Comparison of ENCODE assay signal across 19 cellular contexts in the genomic region with DNA sequence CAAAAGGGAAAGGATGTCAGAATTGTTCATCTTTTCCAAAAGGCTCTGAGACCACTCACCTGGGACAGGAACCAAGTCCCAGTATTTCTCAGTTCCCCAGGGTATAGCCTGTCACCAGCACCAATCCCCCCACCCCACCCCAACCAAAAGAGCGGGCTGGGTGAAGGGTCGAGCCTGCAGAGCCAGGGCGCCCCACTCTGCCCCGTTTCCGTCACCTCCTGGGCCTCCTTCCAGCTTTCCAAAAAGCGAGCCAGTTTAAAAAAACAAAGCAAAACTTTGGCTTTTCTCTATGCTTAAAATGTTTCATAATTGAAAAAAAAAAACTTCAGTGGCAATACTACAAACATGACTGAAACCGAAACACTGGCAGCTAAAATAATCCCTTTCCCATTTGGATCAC. TPM values are rescaled to one million over a fixed set of nuclear protein-coding genes. Genes with fewer than 3 reads are reported as not detected.
A peak's percentile ranks its signal among the peaks of the same experiment; 100 is the strongest.
DNase-seq lines count a peak whose midpoint lies in the region; ATAC-seq and TF ChIP-seq lines count a peak whose summit lies in the region.
"Had no signal": no experiment of that assay in that cellular context is flagged by ENCODE, and none has a peak within 500 bp of the region (broad histone marks: within the 10 kb centered on the region; RNA-seq: fewer than 3 reads in every experiment).

No MANE protein-coding gene starts in this region.

- intact Hi-C loops in activated B cell treated with CpG ODN at 0.5 μM for 24 hours (cut with micrococcal nuclease): no loop called here
- intact Hi-C loops in left cardiac atrium (cut with DNase I): no loop called here
- intact Hi-C loops in spleen (cut with DNase I; ENCODE audit: low total_unique reads): no loop called here

- H3K9me3 Mint-ChIP-seq in activated B cell treated with CpG ODN at 0.5 μM for 24 hours (no peaks in the 10 kb centered on the region), immature natural killer cell (no peaks in the 10 kb centered on the region)
- H3K9me3 Mint-ChIP-seq: activated T-helper 17 cell treated with anti-CD3 and anti-CD28 coated beads, Interleukin-2, amount 50 U/mL, for 72 hours; CD8-positive, alpha-beta memory T cell had no signal

- WGBS in spleen, 5 donors: 45 to 75% (median 60%) methylated on average over 7 of the region's 7 CpGs

- TF ChIP-seq CTCF in activated B cell treated with CpG ODN at 0.5 μM for 24 hours (IDR thresholded peaks at IDR 0.05) (no peak), spleen (IDR thresholded peaks at IDR 0.05 in 8 of 11, conservative IDR thresholded peaks at IDR 0.05 in 3 of 11) (no peak)

- H4K20me1 ChIP-seq in BLaER1: peaks cover 99% of the 10 kb centered on the region

- DNase-seq in activated B cell treated with CpG ODN at 0.5 μM for 24 hours (no peak), left cardiac atrium (peak; percentile 47), spleen (no peak), SIG-M5 treated with dmso at 0.1 percent for 504 hours (lab: John Stamatoyannopoulos, UW; ENCODE audit: unreplicated experiment) (no peak), immature natural killer cell (no peak), NAMALWA (ENCODE audit: low spot score) (no peak), HEK293T (ENCODE audit: extremely low spot score) (no peak)
- DNase-seq: amniotic stem cell; CD8-positive, alpha-beta memory T cell; kidney glomerular epithelial cell; NCI-H2081 treated with DMSO at 0.1 percent for 48 hours; NCI-H526 treated with DMSO at 0.1 percent for 48 hours; PC-9; stimulated activated CD4-positive, alpha-beta T cell treated with anti-CD3 and anti-CD28 coated beads, Interleukin-15, amount 100 ng/mL, for 24 hours; SW 1271 had no signal

- H3K36me3 ChIP-seq in BLaER1: peaks cover 79% of the 10 kb centered on the region
- peaks cover 0 to 49% (median 2%) of the 10 kb centered on the region in 6 donors for H3K36me3 ChIP-seq in spleen
- H3K36me3 ChIP-seq: prostate gland had no signal

- H3K27ac Mint-ChIP-seq in activated B cell treated with CpG ODN at 0.5 μM for 24 hours (peak overlapping the region; percentile 18), immature natural killer cell (no peak overlapping the region)

- H3K27ac ChIP-seq in BLaER1 (no peak overlapping the region), spleen (peak overlapping the region in 7 of 8 donors; percentile 56 to 97 (median 73))
- H3K27ac ChIP-seq: epithelial cell of prostate, PC-9 had no signal

- H3K27me3 Mint-ChIP-seq in activated B cell treated with CpG ODN at 0.5 μM for 24 hours (no peaks in the 10 kb centered on the region), immature natural killer cell (ENCODE audit: low read depth in 3 of 3) (peaks cover 0 to 1% (median 0%) of the 10 kb centered on the region in 3 donors)
- H3K27me3 Mint-ChIP-seq: activated T-helper 17 cell treated with anti-CD3 and anti-CD28 coated beads, Interleukin-2, amount 50 U/mL, for 72 hours; CD8-positive, alpha-beta memory T cell had no signal

- POLR2A ChIA-PET in activated B cell treated with CpG ODN at 0.5 μM for 24 hours (lab: Charles Lee) (interaction anchor here (0.6 kb wide), 1 partner anchor 101 kb away, joined by 6 read pairs; no protein-coding TSS in a partner anchor), HEK293T (lab: Yijun Ruan, JAX) (no interaction called here)

- H3K9me3 ChIP-seq in BLaER1 (no peaks in the 10 kb centered on the region), spleen (no peaks in the 10 kb centered on the region)
- H3K9me3 ChIP-seq: prostate gland had no signal

- peaks cover 11% of the 10 kb centered on the region for H3K36me3 Mint-ChIP-seq in activated B cell treated with CpG ODN at 0.5 μM for 24 hours (ENCODE audit: low read depth)
- peaks cover 0 to 5% (median 0%) of the 10 kb centered on the region in 3 donors for H3K36me3 Mint-ChIP-seq in immature natural killer cell

- H3K4me1 ChIP-seq in BLaER1 (peaks cover 57% of the 10 kb centered on the region), spleen (peaks cover 0 to 100% (median 71%) of the 10 kb centered on the region in 6 donors)
- H3K4me1 ChIP-seq: prostate gland had no signal

- TF ChIP-seq POLR2A in spleen (IDR thresholded peaks at IDR 0.05): no peak

- ATAC-seq in activated B cell treated with CpG ODN at 0.5 μM for 24 hours (ENCODE audit: low read depth) (no peak), left cardiac atrium (peak; percentile 53 to 88)
- ATAC-seq: activated T-helper 17 cell treated with anti-CD3 and anti-CD28 coated beads, Interleukin-2, amount 50 U/mL, for 72 hours had no signal

- CTCF ChIA-PET in activated B cell treated with CpG ODN at 0.5 μM for 24 hours (lab: Charles Lee) (no interaction called here), HEK293T (lab: Yijun Ruan, JAX) (no interaction called here)

- H3K4me3 Mint-ChIP-seq in activated B cell treated with CpG ODN at 0.5 μM for 24 hours (no peak overlapping the region), immature natural killer cell (no peak overlapping the region)
- H3K4me3 Mint-ChIP-seq: activated T-helper 17 cell treated with anti-CD3 and anti-CD28 coated beads, Interleukin-2, amount 50 U/mL, for 72 hours; CD8-positive, alpha-beta memory T cell had no signal

- H3K4me3 ChIP-seq in BLaER1: no peak overlapping the region
- H3K4me3 ChIP-seq in spleen: peak overlapping the region in 1 of 8 donors; percentile 35
- H3K4me3 ChIP-seq: PC-9, prostate gland had no signal

- H3K27me3 ChIP-seq in BLaER1: no peaks in the 10 kb centered on the region
- H3K27me3 ChIP-seq in spleen (replicated peaks in 1 of 7): no peaks in the 10 kb centered on the region

- 0 out of 2 replicates have a peak overlapping the region, but pooled peaks have one; percentile 19 for H3K9ac ChIP-seq in BLaER1

- H3K4me1 Mint-ChIP-seq in activated B cell treated with CpG ODN at 0.5 μM for 24 hours: peaks cover 22% of the 10 kb centered on the region
- peaks cover 0 to 4% of the 10 kb centered on the region in 2 donors for H3K4me1 Mint-ChIP-seq in immature natural killer cell
- H3K4me1 Mint-ChIP-seq: activated T-helper 17 cell treated with anti-CD3 and anti-CD28 coated beads, Interleukin-2, amount 50 U/mL, for 72 hours had no signal

- H3K4me2 ChIP-seq in BLaER1: peak overlapping the region; percentile 36; the same call in 1 of the 2 replicates
- H3K4me2 ChIP-seq: PC-9 had no signal

TF ChIP-seq in HEK293T, 16 proteins besides CTCF, POLR2A, EP300 and RAD21:
- TF ChIP-seq SP1 (IDR thresholded peaks at IDR 0.05): no peak
- TF ChIP-seq BHLHE40 (IDR thresholded peaks at IDR 0.05; ENCODE audit: borderline replicate concordance): no peak
- no peak for TF ChIP-seq HDGF (IDR thresholded peaks at IDR 0.05; ENCODE audit: borderline replicate concordance)
- no peak for TF ChIP-seq ELF4 (IDR thresholded peaks at IDR 0.05)
- no peak for TF ChIP-seq L3MBTL2 (conservative IDR thresholded peaks at IDR 0.05)
- no peak for TF ChIP-seq LEF1 (IDR thresholded peaks at IDR 0.05; ENCODE audit: borderline replicate concordance)
- TF ChIP-seq SUZ12 (IDR thresholded peaks at IDR 0.05): no peak
- TF ChIP-seq FOXM1 (IDR thresholded peaks at IDR 0.05; ENCODE audit: borderline replicate concordance): no peak
- no peak for TF ChIP-seq CTBP1 (IDR thresholded peaks at IDR 0.05; ENCODE audit: borderline replicate concordance)
- no peak for TF ChIP-seq FOXK2 (IDR thresholded peaks at IDR 0.05)
- TF ChIP-seq TARDBP (IDR thresholded peaks at IDR 0.05): no peak
- TF ChIP-seq, protein P1, sequence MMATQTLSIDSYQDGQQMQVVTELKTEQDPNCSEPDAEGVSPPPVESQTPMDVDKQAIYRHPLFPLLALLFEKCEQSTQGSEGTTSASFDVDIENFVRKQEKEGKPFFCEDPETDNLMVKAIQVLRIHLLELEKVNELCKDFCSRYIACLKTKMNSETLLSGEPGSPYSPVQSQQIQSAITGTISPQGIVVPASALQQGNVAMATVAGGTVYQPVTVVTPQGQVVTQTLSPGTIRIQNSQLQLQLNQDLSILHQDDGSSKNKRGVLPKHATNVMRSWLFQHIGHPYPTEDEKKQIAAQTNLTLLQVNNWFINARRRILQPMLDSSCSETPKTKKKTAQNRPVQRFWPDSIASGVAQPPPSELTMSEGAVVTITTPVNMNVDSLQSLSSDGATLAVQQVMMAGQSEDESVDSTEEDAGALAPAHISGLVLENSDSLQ (IDR thresholded peaks at IDR 0.05): no peak
- no peak for TF ChIP-seq NFRKB (IDR thresholded peaks at IDR 0.05)
- no peak for TF ChIP-seq ARNT (IDR thresholded peaks at IDR 0.05)
- no peak for TF ChIP-seq ZNF384 (IDR thresholded peaks at IDR 0.05)
- TF ChIP-seq FOXA1 (IDR thresholded peaks at IDR 0.05): no peak

RNA-seq across cellular contexts. Expression of a gene that starts 7.6 kb away (rescaled TPM):
- total RNA-seq in activated B cell treated with CpG ODN at 0.5 μM for 24 hours: 19.3 and 20.5 TPM in 2 replicates
- total RNA-seq in left cardiac atrium: 10 to 100 TPM; 22.0 to 23.1 TPM
- total RNA-seq in spleen: 10 to 100 TPM; 52.3 to 90.1 (median 81.2) TPM
- polyA plus RNA-seq in spleen: 10 to 100 TPM; 13.6 to 34.3 (median 14.2) TPM
- polyA plus RNA-seq in immature natural killer cell: 10 to 100 TPM in 2 of 3 donors, 1 to 10 TPM in 1; 8.0 to 20.3 (median 12.6) TPM
